Comparison of ENCODE assay signal across 1 cellular context in the genomic region with DNA sequence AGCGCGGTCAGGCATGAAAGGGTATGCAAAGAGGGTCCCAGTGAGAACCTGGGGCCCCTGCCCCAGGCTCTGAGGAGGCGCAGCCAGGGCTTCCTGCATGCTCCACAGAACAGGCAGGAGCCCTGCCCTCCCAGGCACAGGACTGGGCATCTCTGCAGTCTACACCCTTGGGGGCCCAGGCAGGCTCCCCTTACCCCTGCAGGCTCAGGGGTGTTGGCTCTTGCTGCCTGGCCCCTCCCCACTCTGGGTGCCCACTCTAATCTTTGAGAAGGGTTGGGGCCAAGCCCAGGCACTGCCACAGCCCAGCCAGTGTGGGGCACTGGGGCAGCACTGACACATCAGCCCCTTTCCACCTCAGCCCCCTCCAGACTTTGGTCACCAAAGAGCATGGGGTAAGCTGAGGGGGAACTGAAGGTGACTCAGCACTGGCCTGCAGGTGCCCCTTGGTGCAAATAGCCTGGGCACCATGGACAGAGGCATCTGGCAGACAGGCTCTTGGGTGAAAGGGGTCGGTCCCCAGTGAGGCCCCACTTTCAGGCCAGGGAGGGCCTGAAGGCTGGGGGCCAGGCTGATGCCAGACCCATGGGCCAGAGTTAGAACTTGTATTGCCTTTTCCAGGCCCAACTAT.
TF ChIP-seq lines count a peak whose summit lies in the region.

No MANE protein-coding gene starts in this region.

TF ChIP-seq in H1, 55 proteins besides CTCF, POLR2A, EP300 and RAD21 (continued from another document):
- no peak for TF ChIP-seq CHD7 (IDR thresholded peaks at IDR 0.05; ENCODE audit: insufficient replicate concordance, low read length)
